Comparison of ENCODE assay signal across 24 cellular contexts in genomic region chr14:75806247-75806876, GRCh38.
A peak's percentile ranks its signal among the peaks of the same experiment; 100 is the strongest.
DNase-seq lines count a peak whose midpoint lies in the region; ATAC-seq, FAIRE-seq and TF ChIP-seq lines count a peak whose summit lies in the region.
"Had no signal": no experiment of that assay in that cellular context is flagged by ENCODE, and none has a peak within 500 bp of the region (broad histone marks: within the 10 kb centered on the region; RNA-seq: fewer than 3 reads in every experiment).

No MANE protein-coding gene starts in this region.

- TF ChIP-seq CTCF in heart left ventricle (IDR thresholded peaks at IDR 0.05) (no peak), osteocyte (IDR thresholded peaks at IDR 0.05) (no peak)

- peaks cover 0 to 8% (median 0%) of the 10 kb centered on the region in 9 donors for H3K36me3 ChIP-seq in heart left ventricle

- no peaks in the 10 kb centered on the region for H3K9me3 ChIP-seq in heart left ventricle
- H3K9me3 ChIP-seq: SJCRH30 had no signal

- peak overlapping the region in 10 of 12 donors; percentile 19 to 74 (median 65) for H3K27ac ChIP-seq in heart left ventricle
- H3K27ac ChIP-seq: SJCRH30 had no signal

- TF ChIP-seq POLR2A in heart left ventricle (IDR thresholded peaks at IDR 0.05): no peak

- no peaks in the 10 kb centered on the region for H3K27me3 Mint-ChIP-seq in osteocyte (ENCODE audit: unreplicated experiment)
- H3K27me3 Mint-ChIP-seq: activated CD8-positive, alpha-beta memory T cell treated with anti-CD3 and anti-CD28 coated beads, Interleukin-2, amount 10 ng/mL, durations not matched to agents 7 days and 5 days; activated naive CD8-positive, alpha-beta T cell treated with anti-CD3 and anti-CD28 coated beads for 36 hours; activated T-helper 17 cell treated with anti-CD3 and anti-CD28 coated beads, Interleukin-2, amount 50 U/mL, for 72 hours; naive B cell had no signal

- WGBS in heart left ventricle, 4 donors: 42 to 68% (median 60%) methylated on average over 5 of the region's 5 CpGs

- H3K4me1 ChIP-seq in heart left ventricle: peaks cover 0 to 34% (median 16%) of the 10 kb centered on the region in 12 donors

- no peaks in the 10 kb centered on the region for H3K9me3 Mint-ChIP-seq in osteocyte (ENCODE audit: unreplicated experiment)
- H3K9me3 Mint-ChIP-seq: activated naive CD8-positive, alpha-beta T cell treated with anti-CD3 and anti-CD28 coated beads for 36 hours; activated T-helper 17 cell treated with anti-CD3 and anti-CD28 coated beads, Interleukin-2, amount 50 U/mL, for 72 hours; naive B cell had no signal

- no peaks in the 10 kb centered on the region for H3K27me3 ChIP-seq in heart left ventricle
- H3K27me3 ChIP-seq: SJCRH30 had no signal

- H3K4me3 Mint-ChIP-seq in osteocyte (ENCODE audit: unreplicated experiment): no peak overlapping the region
- H3K4me3 Mint-ChIP-seq: activated CD8-positive, alpha-beta memory T cell treated with anti-CD3 and anti-CD28 coated beads, Interleukin-2, amount 10 ng/mL, durations not matched to agents 7 days and 5 days; activated naive CD8-positive, alpha-beta T cell treated with anti-CD3 and anti-CD28 coated beads for 36 hours; activated T-helper 17 cell treated with anti-CD3 and anti-CD28 coated beads, Interleukin-2, amount 50 U/mL, for 72 hours; naive B cell had no signal

- peaks cover 8% of the 10 kb centered on the region for H3K36me3 Mint-ChIP-seq in osteocyte (ENCODE audit: unreplicated experiment)
- H3K36me3 Mint-ChIP-seq: activated CD8-positive, alpha-beta memory T cell treated with anti-CD3 and anti-CD28 coated beads, Interleukin-2, amount 10 ng/mL, durations not matched to agents 7 days and 5 days had no signal

- H3K4me1 Mint-ChIP-seq in osteocyte (ENCODE audit: unreplicated experiment): peaks cover 14% of the 10 kb centered on the region
- H3K4me1 Mint-ChIP-seq: activated CD8-positive, alpha-beta memory T cell treated with anti-CD3 and anti-CD28 coated beads, Interleukin-2, amount 10 ng/mL, durations not matched to agents 7 days and 5 days; activated naive CD8-positive, alpha-beta T cell treated with anti-CD3 and anti-CD28 coated beads for 36 hours; activated T-helper 17 cell treated with anti-CD3 and anti-CD28 coated beads, Interleukin-2, amount 50 U/mL, for 72 hours had no signal

- peak; percentile 80 for FAIRE-seq in HTR-8/SVneo (lab: Jason Lieb, UNC)

- DNase-seq in HTR-8/SVneo (ENCODE audit: insufficient read length, low spot score): no peak
- peak; percentile 18 for DNase-seq in RPMI7951 (ENCODE audit: low read depth)
- DNase-seq in heart left ventricle: peak in 2 of 5 donors; percentile 35 to 49
- no peak for DNase-seq in osteocyte (ENCODE audit: extremely low spot score, unreplicated experiment)
- DNase-seq in NCI-H82 treated with DMSO at 0.1 percent for 48 hours (lab: John Stamatoyannopoulos, UW; ENCODE audit: unreplicated experiment): no peak
- no peak for DNase-seq in OCI-M2 (lab: John Stamatoyannopoulos, UW; ENCODE audit: unreplicated experiment)
- DNase-seq: activated CD4-positive, alpha-beta T cell treated with anti-CD3 and anti-CD28 coated beads for 48 hours; activated CD8-positive, alpha-beta memory T cell treated with anti-CD3 and anti-CD28 coated beads, Interleukin-2, amount 10 ng/mL, durations not matched to agents 7 days and 5 days; activated naive CD8-positive, alpha-beta T cell treated with anti-CD3 and anti-CD28 coated beads for 36 hours; hippocampal formation; islet precursor cell; mammary epithelial cell; naive B cell; NCI-H1417 treated with DMSO at 0.1 percent for 48 hours; NCI-H2171 treated with DMSO at 0.1 percent for 48 hours; NCI-H774; PC-3; SJCRH30; stimulated activated CD4-positive, alpha-beta T cell treated with anti-CD3 and anti-CD28 coated beads, Interleukin-4, amount 100 ng/mL, for 1 hour; T-helper 1 cell had no signal

- H3K27ac Mint-ChIP-seq in osteocyte (ENCODE audit: unreplicated experiment): peak overlapping the region; percentile 15
- H3K27ac Mint-ChIP-seq: activated CD8-positive, alpha-beta memory T cell treated with anti-CD3 and anti-CD28 coated beads, Interleukin-2, amount 10 ng/mL, durations not matched to agents 7 days and 5 days; activated naive CD8-positive, alpha-beta T cell treated with anti-CD3 and anti-CD28 coated beads for 36 hours; activated T-helper 17 cell treated with anti-CD3 and anti-CD28 coated beads, Interleukin-2, amount 50 U/mL, for 72 hours had no signal

- ATAC-seq in heart left ventricle (peak; percentile 75 to 84 (median 80)), GM18519 (IDR thresholded peaks at IDR 0.05; ENCODE audit: low FRiP score, unreplicated experiment) (no peak), HG03442 (IDR thresholded peaks at IDR 0.05; ENCODE audit: unreplicated experiment) (no peak)
- ATAC-seq: activated CD8-positive, alpha-beta memory T cell treated with anti-CD3 and anti-CD28 coated beads, Interleukin-2, amount 10 ng/mL, durations not matched to agents 7 days and 5 days; activated T-helper 17 cell treated with anti-CD3 and anti-CD28 coated beads, Interleukin-2, amount 50 U/mL, for 72 hours; PC-3 had no signal

- H3K4me3 ChIP-seq in heart left ventricle: no peak overlapping the region
- H3K4me3 ChIP-seq: SJCRH30, smooth muscle cell had no signal

- intact Hi-C loops in heart left ventricle (cut with DNase I): loop anchor here in 2 of 10 donors (10.0 kb wide), 2 partner anchors 58 to 168 kb away; no protein-coding TSS in a partner anchor

Comparison
In these comparisons a context has a peak if more than half of its experiments do, and no peak if none do; other contexts are left out.
1. ATAC-seq: peak in heart left ventricle (4 of 4); none in GM18519 (single experiment) and HG03442 (single experiment).